8 cellular contexts compared by ENCODE assay signal in genomic region chr19:47848871-47849473, GRCh38. TPM values are rescaled to one million over a fixed set of nuclear protein-coding genes. Genes with fewer than 3 reads are reported as not detected.
DNase-seq lines count a peak whose midpoint lies in the region; ATAC-seq and TF ChIP-seq lines count a peak whose summit lies in the region.

No MANE protein-coding gene starts in this region.

- H3K4me1 Mint-ChIP-seq in HFFc6 (ENCODE audit: low read depth): peaks cover 9% of the 10 kb centered on the region

- H3K9me3 ChIP-seq in iPS DF 6.9 (ENCODE audit: control insufficient read depth, insufficient read depth, low read length): no peaks in the 10 kb centered on the region

- no peaks in the 10 kb centered on the region for H3K9me3 Mint-ChIP-seq in HFFc6

- H3K27me3 ChIP-seq in iPS DF 6.9 (ENCODE audit: control insufficient read depth, insufficient read depth, low read length): no peaks in the 10 kb centered on the region

- no peaks in the 10 kb centered on the region for H3K36me3 Mint-ChIP-seq in HFFc6 (ENCODE audit: low read depth)

- peak overlapping the region; percentile 2; the same call in 1 of the 2 replicates for H3K4me3 ChIP-seq in iPS DF 6.9 (ENCODE audit: low read length)

- H3K27ac ChIP-seq in 22Rv1 (no peak overlapping the region), iPS DF 6.9 (ENCODE audit: low read length) (no peak overlapping the region)

- H3K36me3 ChIP-seq in iPS DF 6.9 (ENCODE audit: control insufficient read depth, insufficient read depth, low read length): no peaks in the 10 kb centered on the region

- WGBS in iPS DF 6.9 (ENCODE audit: insufficient coverage, insufficient read length): no CpG with 5 or more reads among the region's 22 CpGs

- TF ChIP-seq CTCF in 22Rv1 (IDR thresholded peaks at IDR 0.05) (peak; percentile 79), HFFc6 (IDR thresholded peaks at IDR 0.05) (peak; percentile 80)

- H3K4me3 Mint-ChIP-seq in HFFc6: no peak overlapping the region; the same call in 1 of the 2 replicates

- H3K27ac Mint-ChIP-seq in HFFc6: no peak overlapping the region

- ATAC-seq in HG03108 (IDR thresholded peaks at IDR 0.05; ENCODE audit: unreplicated experiment): no peak

- DNase-seq in HFFc6 (no peak), activated T-cell treated with anti-CD3 and anti-CD28 coated beads for 1 hour (ENCODE audit: low read depth) (peak; percentile 26), iPS DF 6.9 (ENCODE audit: low read depth, low spot score) (no peak), SHP77 treated with DMSO at 0.1 percent for 48 hours (lab: John Stamatoyannopoulos, UW) (no peak), occipital lobe (lab: John Stamatoyannopoulos, UW) (no peak), cortex of kidney (lab: John Stamatoyannopoulos, UW) (no peak)

- H3K4me1 ChIP-seq in iPS DF 6.9 (ENCODE audit: control insufficient read depth, insufficient read depth, low read length): no peaks in the 10 kb centered on the region

- H3K27me3 Mint-ChIP-seq in HFFc6 (ENCODE audit: insufficient read depth): peaks cover 46% of the 10 kb centered on the region

RNA-seq across cellular contexts. Expression of gene TPRX2, which starts 10.1 kb away (rescaled TPM):
- not detected for total RNA-seq in HFFc6 (2021; fragmentation: NEBNext Ultra II Directional; extraction: Animal tissue kit (Norgen Biotek cat#: 25700))
- total RNA-seq in occipital lobe: not detected

RNA-seq across cellular contexts. Expression of gene CRX, which starts 27.2 kb away (rescaled TPM):
- total RNA-seq in HFFc6 (2021; fragmentation: NEBNext Ultra II Directional; extraction: Animal tissue kit (Norgen Biotek cat#: 25700)): not detected
- total RNA-seq in occipital lobe: not detected

RNA-seq across cellular contexts. Expression of gene SULT2A1, which starts 37.1 kb away (rescaled TPM):
- total RNA-seq in HFFc6 (2021; fragmentation: NEBNext Ultra II Directional; extraction: Animal tissue kit (Norgen Biotek cat#: 25700)): not detected
- not detected for total RNA-seq in occipital lobe

RNA-seq across cellular contexts. Expression of gene TPRX1, which starts 44.6 kb away (rescaled TPM):
- total RNA-seq in HFFc6 (2021; fragmentation: NEBNext Ultra II Directional; extraction: Animal tissue kit (Norgen Biotek cat#: 25700)): not detected
- total RNA-seq in occipital lobe: not detected
